28 cellular contexts compared by ENCODE assay signal in the genomic region with DNA sequence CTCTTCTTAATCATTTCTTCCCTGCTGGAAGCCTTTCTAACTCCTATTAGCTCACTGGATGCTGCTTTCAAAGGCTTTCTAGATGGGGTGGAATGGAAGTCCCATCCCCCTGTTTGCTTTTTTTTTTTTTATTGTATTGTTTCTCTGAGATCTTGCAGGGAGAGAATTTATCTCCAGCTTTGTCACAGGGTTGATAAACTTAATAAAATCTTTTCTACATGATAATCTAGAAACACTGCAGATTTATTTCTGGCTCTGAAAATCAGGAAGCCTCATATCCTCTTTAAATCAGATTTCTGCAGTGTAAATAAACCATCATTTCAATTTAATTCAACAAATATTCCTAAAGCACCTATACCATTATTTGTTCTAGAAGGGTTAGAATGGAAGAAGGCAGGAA.
"Had no signal": no experiment of that assay in that cellular context is flagged by ENCODE, and none has a peak within 500 bp of the region (broad histone marks: within the 10 kb centered on the region; RNA-seq: fewer than 3 reads in every experiment).

No MANE protein-coding gene starts in this region.

- H3K4me3 Mint-ChIP-seq: natural killer cell; nephron; neural crest cell; stimulated activated effector memory CD8-positive, alpha-beta T cell treated with anti-CD3 and anti-CD28 coated beads, Interleukin-12 subunit alpha, Interleukin-12 subunit beta, amount 100 ng/mL, for 72 hours; stimulated activated naive B cell treated with anti-CD40 and anti-IgM and Interleukin-4, amounts not matched to agents 10 μg/mL and 1 μg/mL and 100 μg/mL, for 72 hours; stimulated activated naive CD8-positive, alpha-beta T cell treated with anti-CD3 and anti-CD28 coated beads, Interleukin-15, Interleukin-2, amounts not matched to agents 100 ng/mL and 50 ng/mL, for 24 hours had no signal

- DNase-seq: natural killer cell; occipital lobe; ovary; posterior cingulate gyrus; psoas muscle; right cardiac atrium; right lobe of liver; sigmoid colon; small intestine; stimulated activated CD4-positive, alpha-beta T cell treated with anti-CD3 and anti-CD28 coated beads, Interleukin-15, amount 100 ng/mL, for 24 hours; stimulated activated CD4-positive, alpha-beta T cell treated with anti-CD3 and anti-CD28 coated beads, Interleukin-2, amount 100 ng/mL, for 24 hours; stimulated activated CD4-positive, alpha-beta T cell treated with anti-CD3 and anti-CD28 coated beads, Interleukin-2, amount 100 ng/mL, for 48 hours; stimulated activated CD4-positive, alpha-beta T cell treated with anti-CD3 and anti-CD28 coated beads, Interleukin-4, amount 100 ng/mL, for 24 hours; stimulated activated naive B cell treated with anti-CD40 and anti-IgM and Interleukin-4, amounts not matched to agents 10 μg/mL and 1 μg/mL and 100 μg/mL, for 72 hours; stimulated activated naive CD4-positive, alpha-beta T cell treated with Interleukin-2 at 50 U/mL for 16 hours; stomach; thyroid gland; trophoblast cell; upper lobe of left lung had no signal

- H3K27ac ChIP-seq: ovary, parathyroid adenoma, psoas muscle, right lobe of liver, sigmoid colon, stomach, thoracic aorta, thyroid gland, tibial nerve, upper lobe of left lung, vagina had no signal

- H2AFZ ChIP-seq: parathyroid adenoma had no signal

- H3K36me3 ChIP-seq: ovary, right lobe of liver, sigmoid colon, stomach, thoracic aorta, thyroid gland, tibial nerve, upper lobe of left lung, vagina had no signal

- ATAC-seq: natural killer cell; psoas muscle; right cardiac atrium; right lobe of liver; stimulated activated effector memory CD8-positive, alpha-beta T cell treated with anti-CD3 and anti-CD28 coated beads, Interleukin-12 subunit alpha, Interleukin-12 subunit beta, amount 100 ng/mL, for 72 hours; stimulated activated naive B cell treated with anti-CD40 and anti-IgM and Interleukin-4, amounts not matched to agents 10 μg/mL and 1 μg/mL and 100 μg/mL, for 72 hours had no signal

- H3K36me3 Mint-ChIP-seq: natural killer cell; stimulated activated effector memory CD8-positive, alpha-beta T cell treated with anti-CD3 and anti-CD28 coated beads, Interleukin-12 subunit alpha, Interleukin-12 subunit beta, amount 100 ng/mL, for 72 hours; stimulated activated naive B cell treated with anti-CD40 and anti-IgM and Interleukin-4, amounts not matched to agents 10 μg/mL and 1 μg/mL and 100 μg/mL, for 72 hours had no signal

- H3K4me3 ChIP-seq: ovary, psoas muscle, right lobe of liver, sigmoid colon, stomach, thoracic aorta, thyroid gland, tibial nerve, upper lobe of left lung, vagina had no signal

- H3K27me3 ChIP-seq: ovary, right lobe of liver, sigmoid colon, stomach, thyroid gland, tibial nerve, upper lobe of left lung, vagina had no signal

- H3K27ac Mint-ChIP-seq: natural killer cell; nephron; progenitor cell of endocrine pancreas; stimulated activated effector memory CD8-positive, alpha-beta T cell treated with anti-CD3 and anti-CD28 coated beads, Interleukin-12 subunit alpha, Interleukin-12 subunit beta, amount 100 ng/mL, for 72 hours; stimulated activated naive B cell treated with anti-CD40 and anti-IgM and Interleukin-4, amounts not matched to agents 10 μg/mL and 1 μg/mL and 100 μg/mL, for 72 hours; stimulated activated naive CD8-positive, alpha-beta T cell treated with anti-CD3 and anti-CD28 coated beads, Interleukin-15, Interleukin-2, amounts not matched to agents 100 ng/mL and 50 ng/mL, for 24 hours had no signal

- H3K9me3 ChIP-seq: ovary, psoas muscle, right lobe of liver, sigmoid colon, stomach, thoracic aorta, thyroid gland, tibial nerve, upper lobe of left lung, vagina had no signal

- H3K4me1 ChIP-seq: parathyroid adenoma, psoas muscle, right lobe of liver, sigmoid colon, stomach, thyroid gland, tibial nerve, upper lobe of left lung, vagina had no signal

- H3K9ac ChIP-seq: parathyroid adenoma had no signal

- H3K9me3 Mint-ChIP-seq: natural killer cell; nephron; neural crest cell; stimulated activated effector memory CD8-positive, alpha-beta T cell treated with anti-CD3 and anti-CD28 coated beads, Interleukin-12 subunit alpha, Interleukin-12 subunit beta, amount 100 ng/mL, for 72 hours; stimulated activated naive B cell treated with anti-CD40 and anti-IgM and Interleukin-4, amounts not matched to agents 10 μg/mL and 1 μg/mL and 100 μg/mL, for 72 hours; stimulated activated naive CD8-positive, alpha-beta T cell treated with anti-CD3 and anti-CD28 coated beads, Interleukin-15, Interleukin-2, amounts not matched to agents 100 ng/mL and 50 ng/mL, for 24 hours had no signal

- H3K4me1 Mint-ChIP-seq: natural killer cell; neural crest cell; stimulated activated effector memory CD8-positive, alpha-beta T cell treated with anti-CD3 and anti-CD28 coated beads, Interleukin-12 subunit alpha, Interleukin-12 subunit beta, amount 100 ng/mL, for 72 hours had no signal

- H3K79me2 ChIP-seq: parathyroid adenoma had no signal
